8 cellular contexts compared by ENCODE assay signal in genomic region chr22:37486224-37486845, GRCh38. TPM values are rescaled to one million over a fixed set of nuclear protein-coding genes. Genes with fewer than 3 reads are reported as not detected.
A peak's percentile ranks its signal among the peaks of the same experiment; 100 is the strongest.
DNase-seq lines count a peak whose midpoint lies in the region; ATAC-seq and TF ChIP-seq lines count a peak whose summit lies in the region.

A gene with protein sequence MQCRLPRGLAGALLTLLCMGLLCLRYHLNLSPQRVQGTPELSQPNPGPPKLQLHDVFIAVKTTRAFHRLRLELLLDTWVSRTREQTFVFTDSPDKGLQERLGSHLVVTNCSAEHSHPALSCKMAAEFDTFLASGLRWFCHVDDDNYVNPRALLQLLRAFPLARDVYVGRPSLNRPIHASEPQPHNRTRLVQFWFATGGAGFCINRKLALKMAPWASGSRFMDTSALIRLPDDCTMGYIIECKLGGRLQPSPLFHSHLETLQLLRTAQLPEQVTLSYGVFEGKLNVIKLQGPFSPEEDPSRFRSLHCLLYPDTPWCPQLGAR (minus strand): TSS chr22:37486384. CDS start chr22:37486177, 207 bp downstream.

- ATAC-seq in GM21825 (IDR thresholded peaks at IDR 0.05; ENCODE audit: unreplicated experiment), result peak; percentile 48
- peak; percentile 85 for ATAC-seq in left colon
- no peak for ATAC-seq in GM18870 (IDR thresholded peaks at IDR 0.05; ENCODE audit: unreplicated experiment)

- intact Hi-C loops in left colon (cut with DNase I, micrococcal nuclease), result no loop called here

- DNase-seq in ELR (ENCODE audit: low read depth) (peak; percentile 60), NB4 (ENCODE audit: low read depth) (peak; percentile 70), cerebellum (ENCODE audit: low spot score) (peak; percentile 26), left colon (peak; percentile 80 to 84)
- peak; percentile 79 for DNase-seq in activated CD4-positive, CD25-positive, alpha-beta regulatory T cell treated with anti-CD3 and anti-CD28 coated beads, Interleukin-2, amount 50 U/mL, for 72 hours
- peak; percentile 76 for DNase-seq in stimulated activated CD4-positive, alpha-beta T cell treated with anti-CD3 and anti-CD28 coated beads, Interleukin-4, amount 100 ng/mL, for 1 hour

- no peak for TF ChIP-seq CTCF in NB4 (IDR thresholded peaks at IDR 0.05; ENCODE audit: low read depth, low read length)

- no peak within 1 kb of the TSS for H3K4me3 ChIP-seq in NB4 (ENCODE audit: low read depth, low read length)

- TF ChIP-seq POLR2A in NB4 (IDR thresholded peaks at IDR 0.05; ENCODE audit: extremely low read depth, insufficient read length), result no peak

RNA-seq across cellular contexts. Expression of the gene that starts here (rescaled TPM):
- total RNA-seq in cerebellum (5.4 TPM), left colon (10 to 100 TPM; 10.4 to 11.2 TPM)

Comparison
In these comparisons a context has a peak if more than half of its experiments do, and no peak if none do; other contexts are left out.
1. DNase-seq: peak in every context shown above with its lines; median percentile 82 in left colon; 79 in activated CD4-positive, CD25-positive, alpha-beta regulatory T cell treated with anti-CD3 and anti-CD28 coated beads, Interleukin-2, amount 50 U/mL, for 72 hours; 76 in stimulated activated CD4-positive, alpha-beta T cell treated with anti-CD3 and anti-CD28 coated beads, Interleukin-4, amount 100 ng/mL, for 1 hour; 70 in NB4; 60 in ELR; 26 in cerebellum.